Comparison of ENCODE assay signal across 8 cellular contexts in the genomic region with DNA sequence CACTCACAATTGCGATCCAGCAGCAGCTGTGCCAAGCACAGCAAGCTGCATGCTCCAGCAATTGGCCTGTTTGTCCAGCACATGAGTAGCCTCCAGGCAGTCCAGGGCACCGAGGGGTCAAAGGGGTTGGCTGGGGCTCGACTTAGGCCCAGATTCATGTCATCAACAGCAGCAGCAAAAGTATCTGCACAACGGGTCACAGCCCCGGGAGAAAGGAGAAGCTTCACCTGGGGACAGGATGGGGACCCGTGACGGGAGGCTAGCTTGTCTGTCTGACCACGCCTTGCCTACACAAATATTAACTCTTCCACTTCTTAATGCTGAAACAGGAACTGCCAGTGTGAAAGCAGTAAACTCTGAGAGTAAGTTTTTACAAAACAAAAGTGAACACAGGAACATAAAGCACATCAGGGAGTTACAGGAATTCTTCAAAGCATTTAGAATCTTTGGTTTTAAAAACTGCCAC.
DNase-seq lines count a peak whose midpoint lies in the region; ATAC-seq lines count a peak whose summit lies in the region.

No MANE protein-coding gene starts in this region.

- peaks cover 33% of the 10 kb centered on the region for H3K4me1 Mint-ChIP-seq in activated CD8-positive, alpha-beta memory T cell treated with anti-CD3 and anti-CD28 coated beads, Interleukin-2, amount 10 ng/mL, durations not matched to agents 7 days and 5 days

- in situ Hi-C loops in ACHN (cut with HindIII; ENCODE audit: low pct_ligation_motif_present, low pct_unique_long_range_greater_than_20kb, low sequenced_read_pairs): no loop called here

- no peak overlapping the region for H3K9ac ChIP-seq in SK-N-MC (ENCODE audit: insufficient read length)
- H3K9ac ChIP-seq in mucosa of rectum (ENCODE audit: low read depth in 1 of 2, low read length in 2 of 2): peak overlapping the region in 1 of 2 donors; percentile 42

- H3K9me3 Mint-ChIP-seq in activated CD8-positive, alpha-beta memory T cell treated with anti-CD3 and anti-CD28 coated beads, Interleukin-2, amount 10 ng/mL, durations not matched to agents 7 days and 5 days (ENCODE audit: low read depth): peaks cover 3% of the 10 kb centered on the region

- peaks cover 7 to 23% of the 10 kb centered on the region in 2 donors for H3K4me1 ChIP-seq in mucosa of rectum (ENCODE audit: control insufficient read depth in 2 of 2, insufficient read depth in 2 of 2, low read length in 2 of 2)

- peak; percentile 59 for ATAC-seq in activated CD8-positive, alpha-beta memory T cell treated with anti-CD3 and anti-CD28 coated beads, Interleukin-2, amount 10 ng/mL, durations not matched to agents 7 days and 5 days
- ATAC-seq in HG02938 (IDR thresholded peaks at IDR 0.05; ENCODE audit: unreplicated experiment): peak; percentile 93

- peak overlapping the region; percentile 67 for H3K4me3 ChIP-seq in SK-N-MC
- H3K4me3 ChIP-seq in mucosa of rectum (ENCODE audit: low read length in 2 of 2): peak overlapping the region; percentile 31 to 44

- H3K9me3 ChIP-seq in SK-N-MC (ENCODE audit: low read depth, low read length): no peaks in the 10 kb centered on the region
- no peaks in the 10 kb centered on the region for H3K9me3 ChIP-seq in mucosa of rectum (ENCODE audit: control insufficient read depth in 2 of 2, low read length in 2 of 2)

- peak overlapping the region; percentile 85 for H3K27ac Mint-ChIP-seq in activated CD8-positive, alpha-beta memory T cell treated with anti-CD3 and anti-CD28 coated beads, Interleukin-2, amount 10 ng/mL, durations not matched to agents 7 days and 5 days

- H3K27ac ChIP-seq in SK-N-MC (peak overlapping the region; percentile 87), mucosa of rectum (ENCODE audit: low read depth in 2 of 2, low read length in 2 of 2) (peak overlapping the region; percentile 61 to 77)

- no peaks in the 10 kb centered on the region for H3K27me3 ChIP-seq in mucosa of rectum (ENCODE audit: control insufficient read depth in 2 of 2, insufficient read depth in 2 of 2, low read length in 2 of 2)

- peaks cover 7% of the 10 kb centered on the region for H3K36me3 Mint-ChIP-seq in activated CD8-positive, alpha-beta memory T cell treated with anti-CD3 and anti-CD28 coated beads, Interleukin-2, amount 10 ng/mL, durations not matched to agents 7 days and 5 days

- H3K36me3 ChIP-seq in SK-N-MC (ENCODE audit: insufficient read depth, low read length): no peaks in the 10 kb centered on the region
- no peaks in the 10 kb centered on the region for H3K36me3 ChIP-seq in mucosa of rectum (ENCODE audit: control insufficient read depth in 2 of 2, insufficient read depth in 2 of 2, low read length in 2 of 2)

- CTCF ChIA-PET in activated CD8-positive, alpha-beta memory T cell treated with anti-CD3 and anti-CD28 coated beads, Interleukin-2, amount 10 ng/mL, durations not matched to agents 7 days and 5 days (lab: Charles Lee): interaction anchor here (0.7 to 1.6 kb wide), 3 partner anchors 14 to 121 kb away, joined by 3 to 5 read pairs (median 3); no protein-coding TSS in a partner anchor

- peak overlapping the region; percentile 26 for H3K4me3 Mint-ChIP-seq in activated CD8-positive, alpha-beta memory T cell treated with anti-CD3 and anti-CD28 coated beads, Interleukin-2, amount 10 ng/mL, durations not matched to agents 7 days and 5 days

- peak; percentile 56 for DNase-seq in activated CD8-positive, alpha-beta memory T cell treated with anti-CD3 and anti-CD28 coated beads, Interleukin-2, amount 10 ng/mL, durations not matched to agents 7 days and 5 days
- no peak for DNase-seq in activated CD8-positive, alpha-beta memory T cell treated with anti-CD3 and anti-CD28 coated beads for 24 hours
- DNase-seq in SK-N-MC (ENCODE audit: low read depth, low spot score): no peak
- no peak for DNase-seq in ACHN
- no peak for DNase-seq in NCI-H1092 (lab: John Stamatoyannopoulos, UW)
- no peak for DNase-seq in NCI-H526 treated with DMSO at 0.1 percent for 48 hours (lab: John Stamatoyannopoulos, UW)

- H3K27me3 Mint-ChIP-seq in activated CD8-positive, alpha-beta memory T cell treated with anti-CD3 and anti-CD28 coated beads, Interleukin-2, amount 10 ng/mL, durations not matched to agents 7 days and 5 days: no peaks in the 10 kb centered on the region
